13 cellular contexts compared by ENCODE assay signal in the genomic region with DNA sequence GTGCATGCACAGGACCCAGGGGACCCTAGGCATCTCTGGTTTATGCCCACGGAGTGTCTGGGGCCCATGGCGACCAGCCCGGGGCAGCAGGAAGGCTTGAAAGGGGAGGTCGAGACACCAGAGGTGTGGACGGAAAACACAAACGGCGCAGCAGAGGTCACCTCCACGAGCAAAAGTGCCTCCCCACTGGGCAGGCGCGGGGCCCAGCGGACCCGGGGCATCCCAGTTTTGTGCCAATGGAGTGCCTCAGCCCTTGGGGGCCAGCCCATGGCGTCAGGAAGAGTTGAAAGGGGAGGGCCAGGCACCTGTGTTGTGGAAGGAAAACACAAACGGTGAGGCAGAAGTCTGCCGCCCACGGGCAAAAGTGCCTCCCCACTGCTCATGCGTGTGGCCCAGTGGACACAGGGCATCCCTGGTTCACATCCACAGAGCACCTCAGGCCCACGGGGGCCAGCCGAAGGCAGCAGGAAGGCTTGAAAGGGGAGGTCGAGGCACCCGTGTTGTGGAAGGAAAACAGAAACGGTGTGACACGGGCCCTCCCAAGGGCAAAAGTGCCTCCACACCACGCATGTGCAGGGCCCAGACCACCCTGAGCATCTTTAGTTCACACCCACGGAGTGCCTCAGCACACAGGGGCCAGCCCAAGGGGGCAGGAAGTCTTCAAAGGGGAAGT.
DNase-seq lines count a peak whose midpoint lies in the region; ATAC-seq and TF ChIP-seq lines count a peak whose summit lies in the region.
"Had no signal": no experiment of that assay in that cellular context is flagged by ENCODE, and none has a peak within 500 bp of the region (broad histone marks: within the 10 kb centered on the region; RNA-seq: fewer than 3 reads in every experiment).

No MANE protein-coding gene starts in this region.

- H3K9me3 ChIP-seq in WERI-Rb-1 (ENCODE audit: severe bottlenecking): no peaks in the 10 kb centered on the region
- H3K9me3 ChIP-seq in prostate gland: no peaks in the 10 kb centered on the region
- no peaks in the 10 kb centered on the region for H3K9me3 ChIP-seq in thyroid gland

- no peak overlapping the region for H3K27ac Mint-ChIP-seq in CD14-positive monocyte
- H3K27ac Mint-ChIP-seq: CD4-positive, alpha-beta T cell; T-helper 1 cell treated with Interleukin-12 subunit alpha and Interleukin-12 subunit beta and Interleukin-4 antibody, amounts not matched to agents 30 μg/mL and 1 μg/mL, for 36 hours had no signal

- no peaks in the 10 kb centered on the region for H3K4me1 Mint-ChIP-seq in CD14-positive monocyte

- no peak overlapping the region for H3K4me3 Mint-ChIP-seq in CD14-positive monocyte
- H3K4me3 Mint-ChIP-seq: CD4-positive, alpha-beta T cell; T-helper 1 cell treated with Interleukin-12 subunit alpha and Interleukin-12 subunit beta and Interleukin-4 antibody, amounts not matched to agents 30 μg/mL and 1 μg/mL, for 36 hours had no signal

- H3K4me3 ChIP-seq in WERI-Rb-1 (ENCODE audit: low read depth, low read length) (no peak overlapping the region), prostate gland (no peak overlapping the region), thyroid gland (replicated peaks in 1 of 3) (no peak overlapping the region)
- H3K4me3 ChIP-seq: tibial nerve had no signal

- TF ChIP-seq POLR2A in prostate gland (IDR thresholded peaks at IDR 0.05) (no peak), thyroid gland (IDR thresholded peaks at IDR 0.05) (no peak)

- no peaks in the 10 kb centered on the region for H3K4me1 ChIP-seq in prostate gland (replicated peaks)
- no peaks in the 10 kb centered on the region for H3K4me1 ChIP-seq in thyroid gland
- H3K4me1 ChIP-seq: tibial nerve had no signal

- H3K27ac ChIP-seq in WERI-Rb-1 (no peak overlapping the region), prostate gland (no peak overlapping the region), thyroid gland (no peak overlapping the region)
- H3K27ac ChIP-seq: tibial nerve had no signal

- intact Hi-C loops in CD14-positive monocyte (cut with micrococcal nuclease): no loop called here
- intact Hi-C loops in Right ventricle myocardium inferior (cut with DNase I): no loop called here
- intact Hi-C loops in prostate gland (cut with DNase I): no loop called here
- intact Hi-C loops in thyroid gland (cut with DNase I): no loop called here

- H3K36me3 ChIP-seq in WERI-Rb-1: no peaks in the 10 kb centered on the region
- no peaks in the 10 kb centered on the region for H3K36me3 ChIP-seq in prostate gland
- no peaks in the 10 kb centered on the region for H3K36me3 ChIP-seq in thyroid gland
- H3K36me3 ChIP-seq: tibial nerve had no signal

- TF ChIP-seq CTCF in CD14-positive monocyte (IDR thresholded peaks at IDR 0.05) (no peak), WERI-Rb-1 (IDR thresholded peaks at IDR 0.05; ENCODE audit: low read depth, low read length) (no peak), prostate gland (IDR thresholded peaks at IDR 0.05) (no peak), thyroid gland (IDR thresholded peaks at IDR 0.05) (no peak)

- peaks cover 0 to 2% (median 0%) of the 10 kb centered on the region in 3 donors for H3K27me3 Mint-ChIP-seq in CD14-positive monocyte (ENCODE audit: low read depth in 3 of 3)
- H3K27me3 Mint-ChIP-seq: CD4-positive, alpha-beta T cell had no signal

- ATAC-seq in Right ventricle myocardium inferior (no peak), HG02588 (IDR thresholded peaks at IDR 0.05; ENCODE audit: unreplicated experiment) (no peak), HG03159 (IDR thresholded peaks at IDR 0.05; ENCODE audit: unreplicated experiment) (no peak)
- ATAC-seq: HCT116 had no signal

- DNase-seq in CD14-positive monocyte (ENCODE audit: low spot score) (peak; percentile 30), WERI-Rb-1 (peak; percentile 2), Right ventricle myocardium inferior (ENCODE audit: missing footprints) (peak; percentile 31), prostate gland (ENCODE audit: low spot score) (peak; percentile 1), NCI-H128 (lab: John Stamatoyannopoulos, UW; ENCODE audit: unreplicated experiment) (no peak), thyroid gland (no peak)
- DNase-seq: Kasumi-1 had no signal

- 64% methylated on average over 20 of the region's 25 CpGs for WGBS in prostate gland
- 64 to 78% methylated on average over 20 to 25 of the region's 25 CpGs for WGBS in thyroid gland, 2 donors

- peaks cover 69 to 95% (median 81%) of the 10 kb centered on the region in 7 donors for H3K9me3 Mint-ChIP-seq in CD14-positive monocyte
- H3K9me3 Mint-ChIP-seq: CD4-positive, alpha-beta T cell had no signal

- H3K27me3 ChIP-seq in WERI-Rb-1 (ENCODE audit: insufficient read depth, low read depth, severe bottlenecking) (peaks cover 81% of the 10 kb centered on the region), prostate gland (replicated peaks; ENCODE audit: insufficient read depth) (no peaks in the 10 kb centered on the region), thyroid gland (no peaks in the 10 kb centered on the region)
- H3K27me3 ChIP-seq: tibial nerve had no signal

- no peaks in the 10 kb centered on the region for H3K36me3 Mint-ChIP-seq in CD14-positive monocyte

Comparison
In these comparisons a context has a peak if more than half of its experiments do, and no peak if none do; other contexts are left out.
1. DNase-seq: peak in CD14-positive monocyte (single experiment), WERI-Rb-1 (single experiment), Right ventricle myocardium inferior (single experiment) and prostate gland (single experiment); none in NCI-H128 (single experiment) and thyroid gland (0 of 2).